1 cellular context compared by ENCODE assay signal in genomic region chr19:13796301-13797057, GRCh38.
TF ChIP-seq lines count a peak whose summit lies in the region.

No MANE protein-coding gene starts in this region.

TF ChIP-seq in IMR-90, 13 proteins besides CTCF, POLR2A, EP300 and RAD21:
- peak; percentile 60; the same call in 1 of the 2 replicates for TF ChIP-seq MAZ (IDR thresholded peaks at IDR 0.05; ENCODE audit: borderline replicate concordance, low read depth, low read length)
- TF ChIP-seq FOS (IDR thresholded peaks at IDR 0.05; ENCODE audit: low read depth, low read length) = peak; percentile 66; the same call in 1 of the 2 replicates
- no peak for TF ChIP-seq ELK1 (IDR thresholded peaks at IDR 0.05; ENCODE audit: borderline replicate concordance, low read depth, low read length)
- peak; percentile 66; the same call in 1 of the 2 replicates for TF ChIP-seq NFE2L2 (IDR thresholded peaks at IDR 0.05; ENCODE audit: low read depth, low read length)
- TF ChIP-seq SMC3 (IDR thresholded peaks at IDR 0.05; ENCODE audit: low read depth, low read length) = peak; percentile 9; the same call in 1 of the 2 replicates
- peak; percentile 56; the same call in 1 of the 2 replicates for TF ChIP-seq CHD1 (IDR thresholded peaks at IDR 0.05; ENCODE audit: low read depth, low read length)
- no peak for TF ChIP-seq RFX5 (IDR thresholded peaks at IDR 0.05; ENCODE audit: low read depth, low read length)
- TF ChIP-seq USF2 (IDR thresholded peaks at IDR 0.05; ENCODE audit: low read depth, low read length) = no peak
- no peak for TF ChIP-seq CEBPB (IDR thresholded peaks at IDR 0.05; ENCODE audit: low read depth, low read length)
- TF ChIP-seq MXI1 (IDR thresholded peaks at IDR 0.05; ENCODE audit: borderline replicate concordance, low read depth, low read length) = peak; percentile 56; the same call in 1 of the 2 replicates
- peak; percentile 57 for TF ChIP-seq RCOR1 (IDR thresholded peaks at IDR 0.05; ENCODE audit: insufficient replicate concordance, low read length)
- TF ChIP-seq BHLHE40 (IDR thresholded peaks at IDR 0.05; ENCODE audit: low read depth, low read length) = no peak
- no peak for TF ChIP-seq MAFK (IDR thresholded peaks at IDR 0.05; ENCODE audit: low read depth, low read length)
